In the genomic region with DNA sequence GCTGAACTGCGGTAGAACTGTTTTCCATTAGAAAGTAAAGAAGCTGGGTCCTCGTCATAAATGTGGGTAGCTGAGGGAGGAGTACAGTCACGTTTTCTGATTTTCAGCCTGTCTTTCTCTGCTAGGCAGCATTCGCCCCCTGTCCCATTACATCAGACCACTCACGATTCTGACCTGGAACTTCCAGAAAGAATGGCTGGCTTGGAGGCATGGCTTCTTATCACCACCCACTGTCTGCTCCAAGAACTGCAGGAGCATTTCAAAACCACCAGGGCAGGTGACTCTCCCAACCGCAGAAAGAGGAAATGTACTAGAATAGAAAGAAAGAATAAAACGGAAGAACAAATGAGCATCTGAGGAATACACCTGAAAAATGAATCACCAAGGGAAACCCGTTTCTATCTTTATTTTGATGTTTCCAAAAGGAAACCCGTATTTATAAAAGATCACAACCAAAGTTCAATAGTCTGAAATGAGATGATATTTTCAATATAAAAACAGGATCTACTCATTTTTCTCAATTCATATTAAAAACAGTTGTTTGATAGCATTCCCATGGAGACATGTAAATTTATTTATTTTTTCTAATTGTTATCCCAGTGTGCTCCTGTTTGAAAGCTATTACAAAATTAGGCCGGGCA, we compare ENCODE assay signal across 8 cellular contexts. TPM values are rescaled to one million over a fixed set of nuclear protein-coding genes. Genes with fewer than 3 reads are reported as not detected.
DNase-seq lines count a peak whose midpoint lies in the region; ATAC-seq and TF ChIP-seq lines count a peak whose summit lies in the region.

No MANE protein-coding gene starts in this region.

- H3K27ac ChIP-seq in epithelial cell of prostate = no peak overlapping the region

- H3K9me3 Mint-ChIP-seq in naive B cell (no peaks in the 10 kb centered on the region), type B pancreatic cell (no peaks in the 10 kb centered on the region)

- H3K27ac Mint-ChIP-seq in naive B cell (peak overlapping the region; percentile 48 to 97 (median 78)), type B pancreatic cell (no peak overlapping the region)

- peak; percentile 7 to 56 (median 32) for DNase-seq in stimulated activated naive CD4-positive, alpha-beta T cell (lab: John Stamatoyannopoulos, UW)
- DNase-seq in stimulated activated naive CD4-positive, alpha-beta T cell treated with Interleukin-2 at 50 U/mL for 16 hours (lab: John Stamatoyannopoulos, UW) = no peak
- DNase-seq in NCI-H526 treated with DMSO at 0.1 percent for 48 hours (lab: John Stamatoyannopoulos, UW) = peak; percentile 80
- DNase-seq in activated CD8-positive, alpha-beta memory T cell treated with anti-CD3 and anti-CD28 coated beads for 24 hours = peak; percentile 66
- DNase-seq in epithelial cell of prostate (ENCODE audit: low read depth, low spot score) = peak; percentile 55
- peak; percentile 83 for DNase-seq in naive B cell
- DNase-seq in type B pancreatic cell (ENCODE audit: extremely low spot score, unreplicated experiment) = no peak

- H3K27me3 Mint-ChIP-seq in naive B cell (no peaks in the 10 kb centered on the region), type B pancreatic cell (peaks cover 16% of the 10 kb centered on the region)

- peak; percentile 80 for TF ChIP-seq CTCF in type B pancreatic cell (conservative IDR thresholded peaks at IDR 0.05)

- peaks cover 7 to 48% (median 27%) of the 10 kb centered on the region in 3 donors for H3K4me1 Mint-ChIP-seq in naive B cell
- peaks cover 5% of the 10 kb centered on the region for H3K4me1 Mint-ChIP-seq in type B pancreatic cell (ENCODE audit: unreplicated experiment)

- H3K4me3 Mint-ChIP-seq in naive B cell (peak overlapping the region; percentile 54 to 91 (median 76)), type B pancreatic cell (no peak overlapping the region)

- ATAC-seq in HG03103 (IDR thresholded peaks at IDR 0.05; ENCODE audit: low read depth, unreplicated experiment) (peak; percentile 46), naive B cell (ENCODE audit: low read depth in 2 of 2) (peak; percentile 75 to 78)

- H3K36me3 Mint-ChIP-seq in naive B cell (no peaks in the 10 kb centered on the region), type B pancreatic cell (no peaks in the 10 kb centered on the region)

RNA-seq across cellular contexts. Expression of a gene that starts 22.1 kb away (rescaled TPM):
- polyA plus RNA-seq in naive B cell (ENCODE audit: low read depth in 6 of 6) = 100 to 1,000 TPM; 118 to 165 (median 136) TPM
- total RNA-seq in type B pancreatic cell (ENCODE audit: low replicate concordance) = 59.4 and 65.0 TPM in 2 replicates

Comparison
In these comparisons a context has a peak if more than half of its experiments do, and no peak if none do; other contexts are left out.
1. DNase-seq: peak in stimulated activated naive CD4-positive, alpha-beta T cell (6 of 6), NCI-H526 treated with DMSO at 0.1 percent for 48 hours (single experiment), activated CD8-positive, alpha-beta memory T cell treated with anti-CD3 and anti-CD28 coated beads for 24 hours (single experiment), epithelial cell of prostate (single experiment) and naive B cell (single experiment); none in stimulated activated naive CD4-positive, alpha-beta T cell treated with Interleukin-2 at 50 U/mL for 16 hours (single experiment) and type B pancreatic cell (single experiment).